In the genomic region with DNA sequence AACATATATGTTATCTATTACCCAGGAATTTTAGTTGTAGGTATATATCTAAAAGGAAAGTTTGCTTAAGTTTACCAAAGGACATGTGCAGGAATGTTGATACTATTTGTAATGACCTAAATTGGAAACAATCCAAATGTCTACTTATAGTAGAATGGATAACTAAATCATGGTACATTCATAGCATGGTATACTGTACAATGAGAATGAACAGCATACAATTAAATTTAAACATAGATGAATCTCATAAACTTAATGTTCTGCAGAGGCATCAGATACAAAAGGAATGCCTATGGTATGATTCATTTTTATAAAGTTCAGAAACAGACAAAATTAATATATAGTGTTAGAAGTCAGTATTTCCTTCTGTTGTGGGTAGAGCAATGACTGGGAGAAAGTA, we compare ENCODE assay signal across 3 cellular contexts.
TF ChIP-seq lines count a peak whose summit lies in the region.

No MANE protein-coding gene starts in this region.

TF ChIP-seq in SK-N-SH, 30 proteins besides CTCF, POLR2A, EP300 and RAD21:
- TF ChIP-seq, protein P1, sequence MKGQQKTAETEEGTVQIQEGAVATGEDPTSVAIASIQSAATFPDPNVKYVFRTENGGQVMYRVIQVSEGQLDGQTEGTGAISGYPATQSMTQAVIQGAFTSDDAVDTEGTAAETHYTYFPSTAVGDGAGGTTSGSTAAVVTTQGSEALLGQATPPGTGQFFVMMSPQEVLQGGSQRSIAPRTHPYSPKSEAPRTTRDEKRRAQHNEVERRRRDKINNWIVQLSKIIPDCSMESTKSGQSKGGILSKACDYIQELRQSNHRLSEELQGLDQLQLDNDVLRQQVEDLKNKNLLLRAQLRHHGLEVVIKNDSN (IDR thresholded peaks at IDR 0.05; ENCODE audit: borderline replicate concordance, low read depth) = no peak
- TF ChIP-seq TEAD4 (IDR thresholded peaks at IDR 0.05; ENCODE audit: borderline replicate concordance, insufficient read depth) = peak; percentile 15; the same call in 1 of the 2 replicates

TF ChIP-seq in endothelial cell of umbilical vein, 7 proteins besides CTCF, POLR2A, EP300 and RAD21:
- no peak for TF ChIP-seq JUN (IDR thresholded peaks at IDR 0.05; ENCODE audit: borderline replicate concordance, insufficient read depth, insufficient read length, low read depth)

TF ChIP-seq in GM12891, 5 proteins besides CTCF, POLR2A, EP300 and RAD21:
- TF ChIP-seq PAX5 (IDR thresholded peaks at IDR 0.05; ENCODE audit: insufficient read depth, low read length, severe bottlenecking) (no peak), SPI1 (IDR thresholded peaks at IDR 0.05; ENCODE audit: low read depth, low read length) (no peak), TAF1 (IDR thresholded peaks at IDR 0.05; ENCODE audit: low read depth, low read length) (no peak), POU2F2 (IDR thresholded peaks at IDR 0.05; ENCODE audit: low read depth, low read length) (no peak), POLR2AphosphoS5 (IDR thresholded peaks at IDR 0.05; ENCODE audit: low read depth, low read length) (no peak)
